In genomic region chr16:30592871-30593270, GRCh38 we compare ENCODE assay signal across 29 cellular contexts.
"Had no signal": no experiment of that assay in that cellular context is flagged by ENCODE, and none has a peak within 500 bp of the region (broad histone marks: within the 10 kb centered on the region; RNA-seq: fewer than 3 reads in every experiment).

No MANE protein-coding gene starts in this region.

- DNase-seq: colonic mucosa; cortex of kidney; dermis blood vessel endothelial cell; dorsolateral prefrontal cortex; effector CD4-positive, alpha-beta T cell; effector CD8-positive, alpha-beta T cell; effector memory CD4-positive, alpha-beta T cell; effector memory CD8-positive, alpha-beta T cell; endodermal cell; erythroblast; esophagus squamous epithelium; foreskin fibroblast; foreskin keratinocyte; foreskin melanocyte; gastrocnemius medialis; glutamatergic neuron; head of caudate nucleus; heart left ventricle; heart right ventricle had no signal

- H3K4me3 Mint-ChIP-seq: dendritic cell treated with granulocyte-macrophage colony-stimulating factor and Interleukin-4, amounts not matched to agents 40 ng/mL and 50 ng/mL, for 4 days; effector memory CD8-positive, alpha-beta T cell; endodermal cell had no signal

- H3K4me3 ChIP-seq: colonic mucosa, coronary artery, dorsolateral prefrontal cortex, esophagus muscularis mucosa, esophagus squamous epithelium, gastrocnemius medialis, gastroesophageal sphincter, heart left ventricle, heart right ventricle, hepatocyte had no signal

- H3K79me2 ChIP-seq: hepatocyte had no signal

- H3K4me1 ChIP-seq: colonic mucosa, esophagus muscularis mucosa, esophagus squamous epithelium, foreskin keratinocyte, gastrocnemius medialis, gastroesophageal sphincter, heart left ventricle, heart right ventricle had no signal

- H3K27ac Mint-ChIP-seq: dendritic cell treated with granulocyte-macrophage colony-stimulating factor and Interleukin-4, amounts not matched to agents 40 ng/mL and 50 ng/mL, for 4 days; effector memory CD8-positive, alpha-beta T cell; endodermal cell had no signal

- FAIRE-seq: endometrium, endothelial cell of umbilical vein, frontal cortex had no signal

- H3K4me2 ChIP-seq: hepatocyte had no signal

- H3K9me3 Mint-ChIP-seq: dendritic cell treated with granulocyte-macrophage colony-stimulating factor and Interleukin-4, amounts not matched to agents 40 ng/mL and 50 ng/mL, for 4 days; effector memory CD8-positive, alpha-beta T cell; endodermal cell had no signal

- H3K9me3 ChIP-seq: colonic mucosa, esophagus muscularis mucosa, esophagus squamous epithelium, gastrocnemius medialis, gastroesophageal sphincter had no signal

- H2AFZ ChIP-seq: hepatocyte had no signal

- H3K4me1 Mint-ChIP-seq: endodermal cell had no signal

- H3K36me3 ChIP-seq: colonic mucosa, esophagus muscularis mucosa, esophagus squamous epithelium, gastrocnemius medialis had no signal

- H3K27me3 ChIP-seq: colonic mucosa, dorsolateral prefrontal cortex, esophagus muscularis mucosa, esophagus squamous epithelium, foreskin keratinocyte, gastrocnemius medialis, gastroesophageal sphincter, heart left ventricle, heart right ventricle, hepatocyte had no signal

- ATAC-seq: effector memory CD8-positive, alpha-beta T cell; esophagus mucosa; foreskin keratinocyte; gastrocnemius medialis; gastroesophageal sphincter; heart left ventricle; heart right ventricle had no signal

- H3K27me3 Mint-ChIP-seq: dendritic cell treated with granulocyte-macrophage colony-stimulating factor and Interleukin-4, amounts not matched to agents 40 ng/mL and 50 ng/mL, for 4 days; effector memory CD8-positive, alpha-beta T cell had no signal

- H3K27ac ChIP-seq: colonic mucosa, coronary artery, dorsolateral prefrontal cortex, epithelial cell of prostate, esophagus muscularis mucosa, esophagus squamous epithelium, foreskin keratinocyte, gastrocnemius medialis, gastroesophageal sphincter, heart left ventricle, heart right ventricle, hepatocyte had no signal
